Comparison of ENCODE assay signal across 1 cellular context in the genomic region with DNA sequence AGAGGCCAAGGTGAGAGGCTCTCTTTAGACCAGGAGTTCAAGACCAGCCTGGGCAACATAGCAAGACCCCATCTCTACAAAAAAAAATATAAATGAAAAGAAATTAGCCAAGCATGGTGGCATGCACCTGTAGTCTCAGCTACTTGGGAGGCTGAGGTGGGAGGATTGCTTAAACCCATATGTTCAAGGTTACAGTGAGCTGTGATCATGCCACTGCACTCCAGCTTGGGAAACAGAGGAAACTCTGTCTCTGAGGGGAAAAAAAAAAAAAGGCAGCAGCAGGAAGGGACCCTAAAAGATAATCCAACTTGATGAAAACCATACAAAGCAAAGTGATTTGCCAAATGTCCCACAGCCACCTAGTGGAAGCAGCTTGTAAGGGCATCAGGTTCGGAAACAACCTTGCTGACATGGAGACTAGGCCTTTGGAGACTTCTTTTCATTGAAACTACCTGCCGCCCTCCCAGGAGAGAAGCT.
TF ChIP-seq lines count a peak whose summit lies in the region.

No MANE protein-coding gene starts in this region.

TF ChIP-seq in HCT116, 20 proteins besides CTCF, POLR2A, EP300 and RAD21 (continued from another document):
- TF ChIP-seq, protein P1, sequence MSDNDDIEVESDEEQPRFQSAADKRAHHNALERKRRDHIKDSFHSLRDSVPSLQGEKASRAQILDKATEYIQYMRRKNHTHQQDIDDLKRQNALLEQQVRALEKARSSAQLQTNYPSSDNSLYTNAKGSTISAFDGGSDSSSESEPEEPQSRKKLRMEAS (IDR thresholded peaks at IDR 0.05) = no peak
- TF ChIP-seq SRF (IDR thresholded peaks at IDR 0.05; ENCODE audit: low read depth) (no peak), SIN3A (IDR thresholded peaks at IDR 0.05; ENCODE audit: low read depth) (no peak), CBX3 (IDR thresholded peaks at IDR 0.05; ENCODE audit: low read depth) (no peak)
- TF ChIP-seq, protein P2, sequence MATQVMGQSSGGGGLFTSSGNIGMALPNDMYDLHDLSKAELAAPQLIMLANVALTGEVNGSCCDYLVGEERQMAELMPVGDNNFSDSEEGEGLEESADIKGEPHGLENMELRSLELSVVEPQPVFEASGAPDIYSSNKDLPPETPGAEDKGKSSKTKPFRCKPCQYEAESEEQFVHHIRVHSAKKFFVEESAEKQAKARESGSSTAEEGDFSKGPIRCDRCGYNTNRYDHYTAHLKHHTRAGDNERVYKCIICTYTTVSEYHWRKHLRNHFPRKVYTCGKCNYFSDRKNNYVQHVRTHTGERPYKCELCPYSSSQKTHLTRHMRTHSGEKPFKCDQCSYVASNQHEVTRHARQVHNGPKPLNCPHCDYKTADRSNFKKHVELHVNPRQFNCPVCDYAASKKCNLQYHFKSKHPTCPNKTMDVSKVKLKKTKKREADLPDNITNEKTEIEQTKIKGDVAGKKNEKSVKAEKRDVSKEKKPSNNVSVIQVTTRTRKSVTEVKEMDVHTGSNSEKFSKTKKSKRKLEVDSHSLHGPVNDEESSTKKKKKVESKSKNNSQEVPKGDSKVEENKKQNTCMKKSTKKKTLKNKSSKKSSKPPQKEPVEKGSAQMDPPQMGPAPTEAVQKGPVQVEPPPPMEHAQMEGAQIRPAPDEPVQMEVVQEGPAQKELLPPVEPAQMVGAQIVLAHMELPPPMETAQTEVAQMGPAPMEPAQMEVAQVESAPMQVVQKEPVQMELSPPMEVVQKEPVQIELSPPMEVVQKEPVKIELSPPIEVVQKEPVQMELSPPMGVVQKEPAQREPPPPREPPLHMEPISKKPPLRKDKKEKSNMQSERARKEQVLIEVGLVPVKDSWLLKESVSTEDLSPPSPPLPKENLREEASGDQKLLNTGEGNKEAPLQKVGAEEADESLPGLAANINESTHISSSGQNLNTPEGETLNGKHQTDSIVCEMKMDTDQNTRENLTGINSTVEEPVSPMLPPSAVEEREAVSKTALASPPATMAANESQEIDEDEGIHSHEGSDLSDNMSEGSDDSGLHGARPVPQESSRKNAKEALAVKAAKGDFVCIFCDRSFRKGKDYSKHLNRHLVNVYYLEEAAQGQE (IDR thresholded peaks at IDR 0.05; ENCODE audit: low read depth) = no peak
